In the genomic region with DNA sequence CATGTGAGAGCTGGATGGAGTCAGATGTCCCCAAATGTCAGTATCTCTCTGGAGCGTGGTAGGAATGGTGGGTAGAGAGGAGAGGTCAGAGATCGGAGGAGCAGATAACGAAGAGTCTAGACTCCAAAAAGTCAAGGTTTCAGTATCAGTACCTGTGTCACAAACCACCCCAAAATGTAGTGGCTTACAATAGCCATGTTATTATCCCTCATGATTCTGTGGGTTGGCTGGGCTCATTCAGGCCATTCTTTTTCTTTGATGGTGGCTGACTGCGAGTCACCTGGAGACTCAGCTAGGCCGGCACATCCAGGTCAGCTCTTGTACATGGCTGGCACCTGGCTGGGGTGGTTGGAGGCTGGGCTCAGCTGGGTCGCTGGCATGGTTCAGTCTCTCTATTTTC, we compare ENCODE assay signal across 13 cellular contexts. TPM values are rescaled to one million over a fixed set of nuclear protein-coding genes. Genes with fewer than 3 reads are reported as not detected.
DNase-seq lines count a peak whose midpoint lies in the region; ATAC-seq and TF ChIP-seq lines count a peak whose summit lies in the region.
"Had no signal": no experiment of that assay in that cellular context is flagged by ENCODE, and none has a peak within 500 bp of the region (broad histone marks: within the 10 kb centered on the region; RNA-seq: fewer than 3 reads in every experiment).

No MANE protein-coding gene starts in this region.

- peaks cover 22% of the 10 kb centered on the region for H3K9me3 Mint-ChIP-seq in activated naive CD4-positive, alpha-beta T cell treated with anti-CD3 and anti-CD28 coated beads for 36 hours

- no peaks in the 10 kb centered on the region for H3K27me3 Mint-ChIP-seq in activated naive CD4-positive, alpha-beta T cell treated with anti-CD3 and anti-CD28 coated beads for 36 hours (ENCODE audit: low read depth)

- 62 to 73% methylated on average over 6 of the region's 6 CpGs for WGBS in thyroid gland, 2 donors

- CTCF ChIA-PET in activated naive CD4-positive, alpha-beta T cell treated with anti-CD3 and anti-CD28 coated beads for 36 hours (lab: Charles Lee): interaction anchor here (0.6 to 2.4 kb wide), 11 partner anchors 10 to 57 kb away, joined by 3 to 10 read pairs (median 4); partner anchors contain the start of gene RAC2

- peak overlapping the region; percentile 88 for H3K4me3 Mint-ChIP-seq in activated naive CD4-positive, alpha-beta T cell treated with anti-CD3 and anti-CD28 coated beads for 36 hours
- H3K4me3 Mint-ChIP-seq: mesothelial cell of epicardium had no signal

- intact Hi-C loops in activated naive CD4-positive, alpha-beta T cell treated with anti-CD3 and anti-CD28 coated beads for 36 hours (cut with micrococcal nuclease): loop anchor here (2.0 kb wide), 2 partner anchors 21 to 63 kb away; partner anchors contain the start of gene CYTH4
- intact Hi-C loops in thyroid gland (cut with DNase I): no loop called here

- no peaks in the 10 kb centered on the region for H3K27me3 ChIP-seq in thyroid gland

- no peaks in the 10 kb centered on the region for H3K9me3 ChIP-seq in thyroid gland

- H3K4me3 ChIP-seq in thyroid gland (replicated peaks in 1 of 3): no peak overlapping the region

- ATAC-seq in HG03064 (IDR thresholded peaks at IDR 0.05; ENCODE audit: low read depth, unreplicated experiment) (peak; percentile 16), HG03521 (IDR thresholded peaks at IDR 0.05; ENCODE audit: unreplicated experiment) (no peak)

- H3K36me3 Mint-ChIP-seq in activated naive CD4-positive, alpha-beta T cell treated with anti-CD3 and anti-CD28 coated beads for 36 hours (ENCODE audit: low read depth): peaks cover 83% of the 10 kb centered on the region
- H3K36me3 Mint-ChIP-seq: mesothelial cell of epicardium had no signal

- H3K27ac ChIP-seq in thyroid gland: no peak overlapping the region

- no peak for DNase-seq in activated naive CD4-positive, alpha-beta T cell treated with anti-CD3 and anti-CD28 coated beads for 36 hours
- DNase-seq in activated naive CD4-positive, alpha-beta T cell treated with Interleukin-2 at 50 U/mL for 16 hours: no peak
- DNase-seq in activated T-cell treated with anti-CD3 and anti-CD28 coated beads, Interleukin-2, amount 50 U/mL, for 48 hours: peak; percentile 46 to 56
- DNase-seq in thyroid gland (peak; percentile 18 to 45), AG20443 (ENCODE audit: low spot score) (no peak), NCI-H345 treated with DMSO at 0.1 percent for 48 hours (lab: John Stamatoyannopoulos, UW; ENCODE audit: unreplicated experiment) (no peak)
- DNase-seq: GF-D8, hippocampal formation, NCI-H1092, NCI-H69 had no signal

- H3K4me1 Mint-ChIP-seq in activated naive CD4-positive, alpha-beta T cell treated with anti-CD3 and anti-CD28 coated beads for 36 hours (ENCODE audit: low read depth): peaks cover 78% of the 10 kb centered on the region

- TF ChIP-seq POLR2A in thyroid gland (IDR thresholded peaks at IDR 0.05): no peak

- TF ChIP-seq CTCF in thyroid gland (IDR thresholded peaks at IDR 0.05): no peak

- H3K4me1 ChIP-seq in thyroid gland: no peaks in the 10 kb centered on the region

- peak overlapping the region; percentile 98 for H3K27ac Mint-ChIP-seq in activated naive CD4-positive, alpha-beta T cell treated with anti-CD3 and anti-CD28 coated beads for 36 hours
- H3K27ac Mint-ChIP-seq: mesothelial cell of epicardium had no signal

- H3K36me3 ChIP-seq in thyroid gland: no peaks in the 10 kb centered on the region

RNA-seq across cellular contexts. Expression of gene SSTR3, which starts 7.3 kb away (rescaled TPM):
- 10 to 100 TPM; 28.1 to 28.6 TPM for total RNA-seq in activated naive CD4-positive, alpha-beta T cell treated with anti-CD3 and anti-CD28 coated beads for 36 hours
- under 1 TPM in 3 of 4 donors, not detected in 1; 0.11 to 0.24 (median 0.13) TPM for total RNA-seq in thyroid gland

RNA-seq across cellular contexts. Expression of gene RAC2, which starts 24.5 kb away (rescaled TPM):
- total RNA-seq in activated naive CD4-positive, alpha-beta T cell treated with anti-CD3 and anti-CD28 coated beads for 36 hours: 100 to 1,000 TPM; 728 to 759 TPM
- 1 to 10 TPM; 3.6 to 6.0 (median 4.6) TPM for total RNA-seq in thyroid gland

RNA-seq across cellular contexts. Expression of gene C1QTNF6, which starts 31.5 kb away (rescaled TPM):
- 10 to 100 TPM; 13.4 to 13.6 TPM for total RNA-seq in activated naive CD4-positive, alpha-beta T cell treated with anti-CD3 and anti-CD28 coated beads for 36 hours
- 1 to 10 TPM; 1.7 to 4.8 (median 3.6) TPM for total RNA-seq in thyroid gland

Comparison
In these comparisons a context has a peak if more than half of its experiments do, and no peak if none do; other contexts are left out.
1. DNase-seq: peak in activated T-cell treated with anti-CD3 and anti-CD28 coated beads, Interleukin-2, amount 50 U/mL, for 48 hours (2 of 2) and thyroid gland (2 of 2); none in activated naive CD4-positive, alpha-beta T cell treated with anti-CD3 and anti-CD28 coated beads for 36 hours (single experiment), activated naive CD4-positive, alpha-beta T cell treated with Interleukin-2 at 50 U/mL for 16 hours (single experiment), AG20443 (single experiment) and NCI-H345 treated with DMSO at 0.1 percent for 48 hours (single experiment).
2. RNA of gene SSTR3, which starts 7.3 kb away (total RNA-seq): 28.1 to 28.6 TPM in activated naive CD4-positive, alpha-beta T cell treated with anti-CD3 and anti-CD28 coated beads for 36 hours; 0.11 to 0.24 TPM in thyroid gland; every median in the first group is over 10 times any median in the second.
3. RNA of gene RAC2, which starts 24.5 kb away (total RNA-seq): 728 to 759 TPM in activated naive CD4-positive, alpha-beta T cell treated with anti-CD3 and anti-CD28 coated beads for 36 hours; 3.6 to 6.0 TPM in thyroid gland; every median in the first group is over 100 times any median in the second.